In the genomic region with DNA sequence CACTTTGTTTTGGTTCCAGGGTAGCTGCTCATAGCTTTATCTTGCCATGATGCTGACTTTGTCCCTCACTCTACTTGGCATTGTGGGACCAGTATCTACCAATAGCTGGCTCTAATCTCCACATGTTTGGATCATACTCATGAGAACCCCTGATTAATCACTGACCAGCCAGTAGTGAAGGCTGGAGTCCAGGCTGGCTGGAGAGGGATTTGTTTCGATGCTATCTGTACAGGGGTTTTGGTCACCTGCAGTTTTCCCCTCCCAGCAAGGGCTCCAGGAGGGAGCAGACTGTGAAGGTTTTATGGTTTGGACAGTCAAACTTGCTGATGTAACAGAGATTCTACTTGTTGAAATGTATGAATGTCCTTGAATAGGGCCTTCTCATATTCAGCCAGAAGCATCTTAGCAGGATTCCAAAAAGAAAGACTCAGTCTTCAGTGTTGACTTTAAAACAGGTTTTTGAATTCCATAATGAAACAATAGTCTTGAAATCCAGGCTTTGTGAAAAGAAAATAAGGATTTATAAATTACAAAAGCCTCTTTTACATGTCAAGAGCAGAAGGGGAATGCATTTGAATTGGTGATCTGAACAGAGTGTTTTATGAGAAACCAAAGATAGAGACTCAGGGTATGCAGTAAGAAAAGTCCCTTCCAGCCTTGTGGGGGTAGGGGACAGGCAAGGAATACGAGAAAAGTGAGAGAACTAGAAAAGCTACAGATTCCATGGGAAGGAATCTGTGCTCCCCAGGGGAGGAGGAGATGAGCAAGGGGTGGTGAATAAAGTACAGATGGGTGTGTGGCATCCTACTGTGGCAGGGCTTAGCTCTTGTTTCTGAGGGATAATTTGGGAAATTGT, we compare ENCODE assay signal across 27 cellular contexts.
DNase-seq lines count a peak whose midpoint lies in the region; ATAC-seq and TF ChIP-seq lines count a peak whose summit lies in the region.
"Had no signal": no experiment of that assay in that cellular context is flagged by ENCODE, and none has a peak within 500 bp of the region (broad histone marks: within the 10 kb centered on the region; RNA-seq: fewer than 3 reads in every experiment).

No MANE protein-coding gene starts in this region.

- H3K36me3 ChIP-seq in HUES6 (ENCODE audit: control insufficient read depth, insufficient read depth, low read length) (no peaks in the 10 kb centered on the region), endodermal cell (ENCODE audit: control insufficient read depth, insufficient read depth, low read length) (no peaks in the 10 kb centered on the region), iPS-18a (ENCODE audit: control insufficient read depth, low read depth, low read length) (no peaks in the 10 kb centered on the region), PC-3 (ENCODE audit: low read depth, low read length) (no peaks in the 10 kb centered on the region), upper lobe of right lung (no peaks in the 10 kb centered on the region)
- H3K36me3 ChIP-seq: Peyer's patch had no signal

- no peaks in the 10 kb centered on the region for H3K79me2 ChIP-seq in PC-3 (ENCODE audit: low read length)

- POLR2A ChIA-PET in PC-3 (lab: Charles Lee; ENCODE audit: unreplicated experiment): interaction anchor here (0.6 kb wide), 1 partner anchor 248 kb away, joined by 3 read pairs; no protein-coding TSS in a partner anchor

- H3K4me1 Mint-ChIP-seq in endodermal cell: peaks cover 53% of the 10 kb centered on the region
- H3K4me1 Mint-ChIP-seq: B cell had no signal

- peak; percentile 44 for DNase-seq in ELF-1 (ENCODE audit: low read depth, low spot score)
- DNase-seq in endodermal cell: peak; percentile 54
- no peak for DNase-seq in PC-3
- no peak for DNase-seq in DMS53 treated with DMSO at 0.1 percent for 48 hours (lab: John Stamatoyannopoulos, UW; ENCODE audit: unreplicated experiment)
- no peak for DNase-seq in activated CD4-positive, alpha-beta T cell treated with anti-CD3 and anti-CD28 coated beads, Interleukin-2, amount 50 U/mL, for 4 hours
- no peak for DNase-seq in upper lobe of right lung
- DNase-seq: Caco-2; CD8-positive, alpha-beta T cell; DMS79 treated with DMSO at 0.1 percent for 48 hours; HCEC 1CT; Karpas-422; NCI-H1092 treated with DMSO at 0.1 percent for 48 hours; NCI-H1436; NCI-H187; NCI-H2081 treated with DMSO at 0.1 percent for 48 hours; NCI-H2171 treated with DMSO at 0.1 percent for 48 hours; NCI-H524 treated with DMSO at 0.1 percent for 48 hours; NCI-H82; Peyer's patch; SIG-M5 had no signal

- no TSS peak for BruUV-seq in PC-3 (replicated peaks; lab: Mats Ljungman, UMichigan)

- no peak overlapping the region for H2AFZ ChIP-seq in PC-3 (ENCODE audit: low read length)

- H3K27ac ChIP-seq in HUES6 (ENCODE audit: low read depth, low read length) (peak overlapping the region; percentile 82), endodermal cell (ENCODE audit: low read depth, low read length) (no peak overlapping the region), iPS-18a (ENCODE audit: low read length) (peak overlapping the region; percentile 76), PC-3 (ENCODE audit: low read length) (no peak overlapping the region), upper lobe of right lung (no peak overlapping the region)
- H3K27ac ChIP-seq: 22Rv1, C4-2B, Peyer's patch, SK-N-MC had no signal

- H3K9me2 ChIP-seq in PC-3 (replicated peaks; ENCODE audit: low read length): no peaks in the 10 kb centered on the region

- peak overlapping the region; percentile 81 for H3K27ac Mint-ChIP-seq in endodermal cell
- H3K27ac Mint-ChIP-seq: B cell; CD8-positive, alpha-beta T cell had no signal

- TF ChIP-seq CTCF in endodermal cell (conservative IDR thresholded peaks at IDR 0.05) (no peak), PC-3 (conservative IDR thresholded peaks at IDR 0.05; ENCODE audit: low read depth, low read length) (no peak), upper lobe of right lung (IDR thresholded peaks at IDR 0.05) (no peak)

- CTCF ChIA-PET in PC-3 (lab: Charles Lee): no interaction called here

- no peaks in the 10 kb centered on the region for H3F3A ChIP-seq in PC-3 (ENCODE audit: low read length, unreplicated experiment)

- no peaks in the 10 kb centered on the region for H3K36me3 Mint-ChIP-seq in endodermal cell (ENCODE audit: low read depth)
- H3K36me3 Mint-ChIP-seq: CD8-positive, alpha-beta T cell had no signal

- no peaks in the 10 kb centered on the region for H3K27me3 Mint-ChIP-seq in endodermal cell (ENCODE audit: insufficient read depth)

- H3K4me3 ChIP-seq in HUES6 (ENCODE audit: low read depth, low read length) (no peak overlapping the region), endodermal cell (ENCODE audit: low read length) (no peak overlapping the region), iPS-18a (ENCODE audit: low read length) (peak overlapping the region; percentile 19), PC-3 (ENCODE audit: low read length) (no peak overlapping the region), upper lobe of right lung (no peak overlapping the region)
- H3K4me3 ChIP-seq: Peyer's patch, SK-N-MC had no signal

- H3K4me1 ChIP-seq in HUES6 (ENCODE audit: control insufficient read depth, insufficient read depth, low read length) (peaks cover 28% of the 10 kb centered on the region), endodermal cell (ENCODE audit: control insufficient read depth, insufficient read depth, low read length) (peaks cover 18% of the 10 kb centered on the region), iPS-18a (ENCODE audit: control insufficient read depth, low read depth, low read length) (peaks cover 30% of the 10 kb centered on the region), PC-3 (ENCODE audit: insufficient read depth, low read length) (peaks cover 6% of the 10 kb centered on the region; the same call in 1 of the 2 replicates), upper lobe of right lung (no peaks in the 10 kb centered on the region)
- H3K4me1 ChIP-seq: Caco-2, Peyer's patch had no signal

- ATAC-seq in PC-3 (no peak), upper lobe of right lung (no peak)
- ATAC-seq: CD8-positive, alpha-beta T cell; HepG2 had no signal

- H4K20me1 ChIP-seq in PC-3 (ENCODE audit: low read length): no peaks in the 10 kb centered on the region

- no peak overlapping the region for H3K4me3 Mint-ChIP-seq in endodermal cell
- H3K4me3 Mint-ChIP-seq: B cell; CD8-positive, alpha-beta T cell had no signal

- H3K9ac ChIP-seq in HUES6 (ENCODE audit: low read length) (peak overlapping the region; percentile 59), endodermal cell (ENCODE audit: extremely low read depth, low read length, poor library complexity, severe bottlenecking) (no peak overlapping the region), iPS-18a (ENCODE audit: low read length) (peak overlapping the region; percentile 38), PC-3 (ENCODE audit: low read length) (no peak overlapping the region)

- H3K9me3 Mint-ChIP-seq in endodermal cell: no peaks in the 10 kb centered on the region
- H3K9me3 Mint-ChIP-seq: CD8-positive, alpha-beta T cell had no signal

- H3K9me3 ChIP-seq in HUES6 (ENCODE audit: control insufficient read depth, insufficient read depth, low read depth, low read length): no peaks in the 10 kb centered on the region
- H3K9me3 ChIP-seq in endodermal cell (ENCODE audit: control insufficient read depth, low read length): no peaks in the 10 kb centered on the region
- no peaks in the 10 kb centered on the region for H3K9me3 ChIP-seq in iPS-18a (ENCODE audit: control insufficient read depth, low read depth, low read length)
- no peaks in the 10 kb centered on the region for H3K9me3 ChIP-seq in PC-3 (ENCODE audit: low read length)
- H3K9me3 ChIP-seq in upper lobe of right lung: no peaks in the 10 kb centered on the region
- H3K9me3 ChIP-seq: Caco-2, Peyer's patch had no signal

- H3K4me2 ChIP-seq in PC-3 (ENCODE audit: low read length): no peak overlapping the region

- intact Hi-C loops in PC-3 (cut with micrococcal nuclease): no loop called here
- intact Hi-C loops in upper lobe of right lung (cut with DNase I): no loop called here

- 50 to 56% methylated on average over 2 of the region's 2 CpGs for WGBS in endodermal cell (ENCODE audit: insufficient coverage in 1 of 2, insufficient read length in 1 of 2), 2 experiments

- H3K27me3 ChIP-seq in HUES6 (ENCODE audit: control insufficient read depth, insufficient read depth, low read length) (no peaks in the 10 kb centered on the region), endodermal cell (ENCODE audit: control insufficient read depth, insufficient read depth, low read length, poor library complexity, severe bottlenecking) (no peaks in the 10 kb centered on the region), iPS-18a (ENCODE audit: control insufficient read depth, insufficient read depth, low read length) (no peaks in the 10 kb centered on the region), PC-3 (ENCODE audit: low read length) (no peaks in the 10 kb centered on the region), upper lobe of right lung (no peaks in the 10 kb centered on the region)
- H3K27me3 ChIP-seq: Peyer's patch had no signal

Comparison
In these comparisons a context has a peak if more than half of its experiments do, and no peak if none do; other contexts are left out.
1. DNase-seq: peak in ELF-1 (single experiment) and endodermal cell (single experiment); none in PC-3 (single experiment), DMS53 treated with DMSO at 0.1 percent for 48 hours (single experiment), activated CD4-positive, alpha-beta T cell treated with anti-CD3 and anti-CD28 coated beads, Interleukin-2, amount 50 U/mL, for 4 hours (0 of 2) and upper lobe of right lung (single experiment).
2. H3K27ac ChIP-seq: peak in HUES6 (single experiment) and iPS-18a (single experiment); none in endodermal cell (single experiment), PC-3 (single experiment) and upper lobe of right lung (single experiment).
3. H3K9ac ChIP-seq: peak in HUES6 (single experiment) and iPS-18a (single experiment); none in endodermal cell (single experiment) and PC-3 (single experiment).